18 cellular contexts compared by ENCODE assay signal in genomic region chr1:36612121-36612520, GRCh38.
A peak's percentile ranks its signal among the peaks of the same experiment; 100 is the strongest.
DNase-seq lines count a peak whose midpoint lies in the region; ATAC-seq, FAIRE-seq and TF ChIP-seq lines count a peak whose summit lies in the region.
"Had no signal": no experiment of that assay in that cellular context is flagged by ENCODE, and none has a peak within 500 bp of the region (broad histone marks: within the 10 kb centered on the region; RNA-seq: fewer than 3 reads in every experiment).

No MANE protein-coding gene starts in this region.

- TF ChIP-seq CTCF in GM23338 (conservative IDR thresholded peaks at IDR 0.05; ENCODE audit: low read depth in 2 of 2) (no peak), bronchial epithelial cell (IDR thresholded peaks at IDR 0.05; ENCODE audit: insufficient read depth, low read length, severe bottlenecking) (no peak), MCF 10A (IDR thresholded peaks at IDR 0.05; ENCODE audit: unreplicated experiment) (no peak)

- H3K27me3 Mint-ChIP-seq in GM23338 (ENCODE audit: insufficient read depth, low read depth, poor library complexity) (no peaks in the 10 kb centered on the region), MCF 10A (ENCODE audit: insufficient read depth, unreplicated experiment) (no peaks in the 10 kb centered on the region)

- H3K4ac ChIP-seq in neuronal stem cell (ENCODE audit: low read length), result no peak overlapping the region

- CTCF ChIA-PET in MCF 10A (lab: Yijun Ruan, JAX), result interaction anchor here (0.6 to 1.3 kb wide), 4 partner anchors 8 to 803 kb away, joined by 3 to 6 read pairs (median 4); no protein-coding TSS in a partner anchor

- H3K79me1 ChIP-seq in neuronal stem cell (ENCODE audit: low read depth, low read length), result no peaks in the 10 kb centered on the region

- no peaks in the 10 kb centered on the region for H3K27me3 ChIP-seq in GM23338 (ENCODE audit: insufficient read depth)
- H3K27me3 ChIP-seq in bronchial epithelial cell (ENCODE audit: control insufficient read depth, insufficient read depth, low read length), result no peaks in the 10 kb centered on the region
- no peaks in the 10 kb centered on the region for H3K27me3 ChIP-seq in neuronal stem cell (ENCODE audit: control insufficient read depth in 3 of 3, insufficient read depth in 3 of 3, low read depth in 1 of 3, low read length in 3 of 3)

- no peaks in the 10 kb centered on the region for H3K9me2 ChIP-seq in GM23338 (ENCODE audit: insufficient read depth)

- no peak overlapping the region for H2BK120ac ChIP-seq in neuronal stem cell (ENCODE audit: low read depth, low read length)

- H3K18ac ChIP-seq in neuronal stem cell (ENCODE audit: low read length), result no peak overlapping the region

- no peaks in the 10 kb centered on the region for H3F3A ChIP-seq in GM23338 (replicated peaks; ENCODE audit: low read depth)

- POLR2A ChIA-PET in MCF 10A (lab: Yijun Ruan, JAX), result no interaction called here

- H3K36me3 Mint-ChIP-seq in GM23338 (ENCODE audit: low read depth), result no peaks in the 10 kb centered on the region
- no peaks in the 10 kb centered on the region for H3K36me3 Mint-ChIP-seq in MCF 10A (ENCODE audit: insufficient read depth, unreplicated experiment)
- H3K36me3 Mint-ChIP-seq: CD4-positive, alpha-beta memory T cell had no signal

- H4K8ac ChIP-seq in neuronal stem cell (ENCODE audit: low read depth, low read length), result no peak overlapping the region

- H2BK15ac ChIP-seq in neuronal stem cell (ENCODE audit: low read length), result no peak overlapping the region

- H3K9ac ChIP-seq in neuronal stem cell (ENCODE audit: low read depth, low read length, poor library complexity), result no peak overlapping the region

- DNase-seq in GM23338 (ENCODE audit: low spot score), result no peak
- no peak for DNase-seq in bronchial epithelial cell (ENCODE audit: low read depth)
- peak; percentile 40 for DNase-seq in left kidney (ENCODE audit: low read depth, low spot score)
- no peak for DNase-seq in neuronal stem cell (ENCODE audit: low spot score)
- DNase-seq in NCI-H1048 (lab: John Stamatoyannopoulos, UW), result no peak
- DNase-seq in MCF 10A (ENCODE audit: unreplicated experiment), result no peak
- DNase-seq: 8988T; ACHN; C1 segment of cervical spinal cord; CD4-positive, alpha-beta memory T cell; COR-L47; DMS153; DND-41; H9 had no signal

- H3K79me2 ChIP-seq in GM23338 (replicated peaks; ENCODE audit: insufficient read depth), result no peaks in the 10 kb centered on the region

- H2AK5ac ChIP-seq in neuronal stem cell (ENCODE audit: low read depth, low read length), result peak overlapping the region; percentile 18

- no peak overlapping the region for H3K4me3 Mint-ChIP-seq in GM23338
- H3K4me3 Mint-ChIP-seq in MCF 10A (ENCODE audit: unreplicated experiment), result no peak overlapping the region
- H3K4me3 Mint-ChIP-seq: CD4-positive, alpha-beta memory T cell; H9 had no signal

- H3K4me3 ChIP-seq in GM23338 (no peak overlapping the region), bronchial epithelial cell (ENCODE audit: low read depth, low read length) (no peak overlapping the region), neuronal stem cell (ENCODE audit: low read length in 2 of 2) (no peak overlapping the region)
- H3K4me3 ChIP-seq: A549 had no signal

- no peaks in the 10 kb centered on the region for H4K20me1 ChIP-seq in GM23338 (replicated peaks; ENCODE audit: insufficient read depth)

- H3K4me1 ChIP-seq in GM23338 (ENCODE audit: insufficient read depth) (no peaks in the 10 kb centered on the region), neuronal stem cell (ENCODE audit: control insufficient read depth in 2 of 2, insufficient read depth in 1 of 2, low read depth in 1 of 2, low read length in 2 of 2) (no peaks in the 10 kb centered on the region)
- H3K4me1 ChIP-seq: A549 had no signal

- H3K4me2 ChIP-seq in GM23338 (no peak overlapping the region), neuronal stem cell (ENCODE audit: insufficient read depth, low read length, poor library complexity, severe bottlenecking) (no peak overlapping the region)
- H3K4me2 ChIP-seq: A549 had no signal

- no peak overlapping the region for H2BK12ac ChIP-seq in neuronal stem cell (ENCODE audit: low read length)

- H3K14ac ChIP-seq in neuronal stem cell (ENCODE audit: low read length), result no peak overlapping the region

- WGBS in neuronal stem cell (ENCODE audit: extremely low coverage in 2 of 2, insufficient read length in 2 of 2, insufficient replicate concordance in 1 of 2), 2 donors, result no CpG with 5 or more reads among the region's 10 CpGs

- no peak overlapping the region for H3K27ac ChIP-seq in GM23338 (ENCODE audit: low read depth)
- no peak overlapping the region for H3K27ac ChIP-seq in neuronal stem cell (replicated peaks; ENCODE audit: low read length)
- H3K27ac ChIP-seq: A549 had no signal

- H2BK5ac ChIP-seq in neuronal stem cell (ENCODE audit: low read length), result no peak overlapping the region

- no peaks in the 10 kb centered on the region for H3K36me3 ChIP-seq in GM23338 (ENCODE audit: insufficient read depth)
- H3K36me3 ChIP-seq in bronchial epithelial cell (ENCODE audit: control insufficient read depth, insufficient read depth, low read length), result no peaks in the 10 kb centered on the region
- H3K36me3 ChIP-seq in neuronal stem cell (replicated peaks in 1 of 2; ENCODE audit: control insufficient read depth in 2 of 2, insufficient read depth in 2 of 2, low read length in 2 of 2), result no peaks in the 10 kb centered on the region

- peak; percentile 47 for FAIRE-seq in bronchial epithelial cell (lab: Jason Lieb, UNC)
- FAIRE-seq: A549, G401.6, GM12892 had no signal

- no peak overlapping the region for H3K23ac ChIP-seq in neuronal stem cell (ENCODE audit: low read depth, low read length, poor library complexity)

- no peaks in the 10 kb centered on the region for H3K9me3 ChIP-seq in neuronal stem cell (replicated peaks in 1 of 2; ENCODE audit: control insufficient read depth in 2 of 2, insufficient read depth in 1 of 2, low read depth in 1 of 2, low read length in 2 of 2)
- H3K9me3 ChIP-seq: A549 had no signal

- intact Hi-C loops in MCF 10A (cut with micrococcal nuclease), result no loop called here

- H2AFZ ChIP-seq in GM23338 (peak overlapping the region; percentile 56; the same call in 1 of the 2 replicates), neuronal stem cell (ENCODE audit: low read length) (no peak overlapping the region)

- no peak for ATAC-seq in GM23338
- ATAC-seq in HG03469 (IDR thresholded peaks at IDR 0.05; ENCODE audit: unreplicated experiment), result no peak

- H3K27ac Mint-ChIP-seq in GM23338, result no peak overlapping the region
- no peak overlapping the region for H3K27ac Mint-ChIP-seq in MCF 10A (ENCODE audit: low read depth, unreplicated experiment)
- H3K27ac Mint-ChIP-seq: CD4-positive, alpha-beta memory T cell; H9 had no signal

- no peaks in the 10 kb centered on the region for H3K9me3 Mint-ChIP-seq in GM23338
- H3K9me3 Mint-ChIP-seq in MCF 10A (ENCODE audit: unreplicated experiment), result no peaks in the 10 kb centered on the region
- H3K9me3 Mint-ChIP-seq: CD4-positive, alpha-beta memory T cell; H9 had no signal

- BruUV-seq in MCF 10A (replicated peaks; lab: Mats Ljungman, UMichigan), result no TSS peak

- H3K4me1 Mint-ChIP-seq in GM23338, result no peaks in the 10 kb centered on the region
- no peaks in the 10 kb centered on the region for H3K4me1 Mint-ChIP-seq in MCF 10A (ENCODE audit: insufficient read depth, unreplicated experiment)
- H3K4me1 Mint-ChIP-seq: H9 had no signal

- H4K91ac ChIP-seq in neuronal stem cell (ENCODE audit: low read depth, low read length, poor library complexity), result no peak overlapping the region

TF ChIP-seq in GM23338, 12 proteins besides CTCF, POLR2A, EP300 and RAD21 (continues in another document):
- TF ChIP-seq CREB1 (CRISPR knock-in tag; IDR thresholded peaks at IDR 0.05; ENCODE audit: low read depth), result no peak
- TF ChIP-seq POLR2AphosphoS5 (IDR thresholded peaks at IDR 0.05; ENCODE audit: low read depth), result no peak
- no peak for TF ChIP-seq STAT1 (IDR thresholded peaks at IDR 0.05; ENCODE audit: unreplicated experiment)
- TF ChIP-seq EZH2 (IDR thresholded peaks at IDR 0.05; ENCODE audit: low read depth, unreplicated experiment), result no peak
- TF ChIP-seq ZNF331 (CRISPR knock-in tag; IDR thresholded peaks at IDR 0.05; ENCODE audit: low read depth), result no peak
- no peak for TF ChIP-seq ZNF114 (CRISPR knock-in tag; IDR thresholded peaks at IDR 0.05)
